ENCODE assay signal across 20 cellular contexts in the genomic region with DNA sequence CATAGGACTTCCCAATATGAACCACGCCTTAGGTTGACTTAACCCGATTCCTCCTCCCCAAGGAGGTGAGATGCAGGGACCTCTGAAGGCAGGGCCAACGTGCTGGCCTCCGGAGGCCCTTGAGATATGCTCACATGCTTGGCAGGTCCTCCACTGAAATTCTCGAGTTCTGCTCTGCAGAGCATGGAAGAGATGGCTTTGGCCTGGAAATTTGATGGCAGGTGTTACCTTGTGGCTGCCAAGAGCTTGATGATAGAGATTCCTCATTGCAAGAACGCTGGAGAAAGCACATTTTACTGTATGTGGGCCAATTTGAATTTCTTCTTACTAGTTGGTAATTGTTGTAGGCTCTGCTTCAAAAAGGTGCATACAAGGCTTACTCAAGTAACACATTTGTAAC.
"Had no signal": no experiment of that assay in that cellular context is flagged by ENCODE, and none has a peak within 500 bp of the region (broad histone marks: within the 10 kb centered on the region; RNA-seq: fewer than 3 reads in every experiment).

No MANE protein-coding gene starts in this region.

- H3K27ac ChIP-seq: body of pancreas, esophagus squamous epithelium, neutrophil, ovary, prostate gland, spleen, tibial nerve had no signal

- DNase-seq: activated CD4-positive, alpha-beta T cell treated with anti-CD3 and anti-CD28 coated beads, Interleukin-2, amount 10 ng/mL, durations not matched to agents 7 days and 5 days; activated CD8-positive, alpha-beta memory T cell treated with anti-CD3 and anti-CD28 coated beads, Interleukin-2, amount 10 ng/mL, durations not matched to agents 7 days and 5 days; activated CD8-positive, alpha-beta T cell treated with anti-CD3 and anti-CD28 coated beads for 36 hours; activated effector memory CD4-positive, alpha-beta T cell treated with anti-CD3 and anti-CD28 coated beads, Interleukin-2, amount 50 U/mL, for 16 hours; activated naive CD4-positive, alpha-beta T cell treated with anti-CD3 and anti-CD28 coated beads, Interleukin-2, amount 10 ng/mL, durations not matched to agents 7 days and 5 days; activated T-cell treated with anti-CD3 and anti-CD28 coated beads for 4 hours; body of pancreas; endodermal cell; esophagus squamous epithelium; heart left ventricle; left ventricle myocardium superior; mammary epithelial cell; ovary; spleen; stimulated activated CD4-positive, alpha-beta T cell treated with anti-CD3 and anti-CD28 coated beads, Interleukin-4, amount 100 ng/mL, for 1 hour; stimulated activated naive CD4-positive, alpha-beta T cell; T-helper 2 cell had no signal
